ENCODE assay signal across 8 cellular contexts in genomic region chr20:25196701-25197120, GRCh38. TPM values are rescaled to one million over a fixed set of nuclear protein-coding genes. Genes with fewer than 3 reads are reported as not detected.
A peak's percentile ranks its signal among the peaks of the same experiment; 100 is the strongest.
DNase-seq lines count a peak whose midpoint lies in the region; ATAC-seq and TF ChIP-seq lines count a peak whose summit lies in the region.

No MANE protein-coding gene starts in this region.

- H3K27me3 ChIP-seq in CD4-positive, alpha-beta T cell (ENCODE audit: control insufficient read depth, insufficient read depth, low read length) = no peaks in the 10 kb centered on the region
- H3K27me3 ChIP-seq in adipocyte (replicated peaks; ENCODE audit: control insufficient read depth, insufficient read depth, low read length) (no peaks in the 10 kb centered on the region), lower lobe of right lung (ENCODE audit: low read depth) (no peaks in the 10 kb centered on the region), vagina (no peaks in the 10 kb centered on the region)

- no peak for TF ChIP-seq CTCF in CD4-positive, alpha-beta T cell (IDR thresholded peaks at IDR 0.05)
- no peak for TF ChIP-seq CTCF in lower lobe of right lung (IDR thresholded peaks at IDR 0.05)
- TF ChIP-seq CTCF in vagina (IDR thresholded peaks at IDR 0.05) = no peak

- peak overlapping the region; percentile 89 for H3K4me3 Mint-ChIP-seq in CD4-positive, alpha-beta T cell

- TF ChIP-seq EP300 in Ishikawa (IDR thresholded peaks at IDR 0.05; ENCODE audit: borderline replicate concordance) = no peak

- no peaks in the 10 kb centered on the region for H3K27me3 Mint-ChIP-seq in CD4-positive, alpha-beta T cell

- TF ChIP-seq POLR2A in vagina (IDR thresholded peaks at IDR 0.05) = no peak

- peak overlapping the region; percentile 91 for H3K9ac ChIP-seq in adipocyte (ENCODE audit: low read length)

- peak overlapping the region; percentile 83 for H3K27ac ChIP-seq in CD4-positive, alpha-beta T cell (ENCODE audit: low read depth, low read length)
- H3K27ac ChIP-seq in lower lobe of right lung (peak overlapping the region; percentile 92), vagina (peak overlapping the region; percentile 81)

- H3K9me3 ChIP-seq in CD4-positive, alpha-beta T cell (ENCODE audit: control insufficient read depth, low read length) = no peaks in the 10 kb centered on the region
- H3K9me3 ChIP-seq in adipocyte (ENCODE audit: control insufficient read depth, low read length) (no peaks in the 10 kb centered on the region), lower lobe of right lung (no peaks in the 10 kb centered on the region), vagina (no peaks in the 10 kb centered on the region)

- H3K4me1 ChIP-seq in adipocyte (ENCODE audit: control insufficient read depth, insufficient read depth, low read length) = peaks cover 35% of the 10 kb centered on the region
- H3K4me1 ChIP-seq in lower lobe of right lung = peaks cover 24% of the 10 kb centered on the region
- peaks cover 36% of the 10 kb centered on the region for H3K4me1 ChIP-seq in vagina

- no peaks in the 10 kb centered on the region for H3K9me3 Mint-ChIP-seq in CD4-positive, alpha-beta T cell

- peak overlapping the region; percentile 93 for H3K27ac Mint-ChIP-seq in CD4-positive, alpha-beta T cell

- H3K4me1 Mint-ChIP-seq in CD4-positive, alpha-beta T cell (ENCODE audit: low read depth) = peaks cover 62% of the 10 kb centered on the region

- H3K4me3 ChIP-seq in adipocyte (ENCODE audit: low read length) = peak overlapping the region; percentile 93
- peak overlapping the region; percentile 86 for H3K4me3 ChIP-seq in lower lobe of right lung
- H3K4me3 ChIP-seq in vagina = peak overlapping the region; percentile 78 to 79

- POLR2A ChIA-PET in CD4-positive, alpha-beta T cell (lab: Charles Lee) = interaction anchor here (1.0 to 3.0 kb wide), 6 partner anchors 27 to 211 kb away, joined by 3 to 34 read pairs (median 13); partner anchors contain the start of genes ACSS1, GINS1 and PYGB

- intact Hi-C loops in CD4-positive, alpha-beta T cell (cut with DNase I, micrococcal nuclease) = loop anchor here (1.0 to 10.0 kb wide), 10 partner anchors 51 to 1839 kb away; partner anchors contain the start of genes APMAP (in 1 of the 2), NANP (in 1 of the 2), PYGB (in 1 of the 2) and VSX1 (in 1 of the 2)
- intact Hi-C loops in lower lobe of right lung (cut with DNase I) = no loop called here
- intact Hi-C loops in vagina (cut with DNase I) = loop anchor here (10.0 kb wide), 1 partner anchor 48 kb away; the partner anchor contains the start of gene PYGB

- CTCF ChIA-PET in CD4-positive, alpha-beta T cell (lab: Charles Lee) = interaction anchor here (2.1 kb wide), 1 partner anchor 51 kb away, joined by 8 read pairs; the partner anchor contains the start of gene PYGB

- H3K36me3 ChIP-seq in adipocyte (ENCODE audit: control insufficient read depth, insufficient read depth, low read length, severe bottlenecking) (no peaks in the 10 kb centered on the region), lower lobe of right lung (no peaks in the 10 kb centered on the region), vagina (no peaks in the 10 kb centered on the region)

- no peak for TF ChIP-seq RAD21 in Ishikawa (IDR thresholded peaks at IDR 0.05; ENCODE audit: low read depth)

- ATAC-seq in CD4-positive, alpha-beta T cell (ENCODE audit: poor library complexity) = no peak
- ATAC-seq in lower lobe of right lung (no peak), HG02588 (IDR thresholded peaks at IDR 0.05; ENCODE audit: unreplicated experiment) (no peak)

- DNase-seq in CD4-positive, alpha-beta T cell = no peak
- DNase-seq in adipocyte (ENCODE audit: low read depth) (peak; percentile 24), lower lobe of right lung (no peak), vagina (ENCODE audit: extremely low spot score in 2 of 2) (peak in 1 of 2 donors; percentile 95), DMS153 (lab: John Stamatoyannopoulos, UW) (no peak), AG08395 (ENCODE audit: low spot score) (no peak)

- H3K36me3 Mint-ChIP-seq in CD4-positive, alpha-beta T cell (ENCODE audit: low read depth) = no peaks in the 10 kb centered on the region

TF ChIP-seq in Ishikawa, 13 proteins besides CTCF, POLR2A, EP300 and RAD21:
- TF ChIP-seq, protein P1, sequence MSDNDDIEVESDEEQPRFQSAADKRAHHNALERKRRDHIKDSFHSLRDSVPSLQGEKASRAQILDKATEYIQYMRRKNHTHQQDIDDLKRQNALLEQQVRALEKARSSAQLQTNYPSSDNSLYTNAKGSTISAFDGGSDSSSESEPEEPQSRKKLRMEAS (IDR thresholded peaks at IDR 0.05) = peak; percentile 1; the same call in 1 of the 2 replicates
- TF ChIP-seq TCF12 (IDR thresholded peaks at IDR 0.05; ENCODE audit: low read depth) (0 out of 2 replicates have a peak, but pooled peaks have one; percentile 15), NFIC (IDR thresholded peaks at IDR 0.05) (no peak), ZBTB7A (IDR thresholded peaks at IDR 0.05; ENCODE audit: low read depth) (no peak), CEBPB (IDR thresholded peaks at IDR 0.05) (no peak)

RNA-seq across cellular contexts. Expression of gene ENTPD6, which starts 1.2 kb away (rescaled TPM):
- total RNA-seq in CD4-positive, alpha-beta T cell = 10 to 100 TPM; 78.5 to 85.1 TPM
- 64.5 TPM for total RNA-seq in lower lobe of right lung
- 51.3 TPM for total RNA-seq in vagina

RNA-seq across cellular contexts. Expression of gene PYGB, which starts 51.2 kb away (rescaled TPM):
- total RNA-seq in CD4-positive, alpha-beta T cell = 10 to 100 TPM; 26.3 to 27.5 TPM
- total RNA-seq in lower lobe of right lung (57.5 TPM), vagina (117 TPM)
